In the genomic region with DNA sequence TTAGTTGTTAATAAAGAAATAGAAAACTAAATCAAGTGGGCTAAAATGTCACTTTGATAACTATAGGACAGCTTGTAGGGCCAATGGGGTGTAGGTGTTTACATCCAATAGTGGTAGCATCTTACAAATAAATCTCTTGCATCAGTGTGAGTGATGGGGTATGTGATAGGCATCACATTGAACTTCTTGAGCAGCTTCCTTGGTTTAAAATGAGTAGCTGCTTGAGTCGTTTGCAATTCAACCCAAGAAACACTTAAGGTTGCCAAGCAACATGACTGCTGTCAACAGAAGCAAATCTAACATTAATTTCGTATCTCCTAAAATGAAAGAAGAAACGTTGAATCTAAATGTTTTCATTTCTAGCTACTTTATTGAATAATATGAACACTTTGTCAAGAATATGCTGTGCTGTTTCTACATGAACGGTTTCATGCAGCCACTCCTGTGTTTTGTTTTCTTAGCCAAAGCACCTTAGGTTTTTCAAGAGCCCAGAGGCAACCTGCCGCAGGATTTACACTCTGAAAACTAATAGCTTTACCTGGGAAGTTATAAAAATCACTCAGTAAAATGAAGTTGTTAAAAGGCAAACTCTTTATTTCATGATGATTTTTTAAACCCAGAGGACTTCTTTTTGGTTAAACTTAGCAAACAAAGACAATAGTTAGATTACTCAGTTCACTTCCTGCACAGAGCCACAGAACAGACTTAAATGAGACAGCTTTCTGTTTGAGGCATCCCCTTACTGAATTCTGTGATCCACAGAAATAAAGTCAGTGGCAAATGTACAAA, we compare ENCODE assay signal across 10 cellular contexts.
DNase-seq lines count a peak whose midpoint lies in the region; ATAC-seq and TF ChIP-seq lines count a peak whose summit lies in the region.
"Had no signal": no experiment of that assay in that cellular context is flagged by ENCODE, and none has a peak within 500 bp of the region (broad histone marks: within the 10 kb centered on the region; RNA-seq: fewer than 3 reads in every experiment).

No MANE protein-coding gene starts in this region.

- no peak overlapping the region for H3K27ac ChIP-seq in GM23338 (ENCODE audit: low read depth)

- no peaks in the 10 kb centered on the region for H3K36me3 Mint-ChIP-seq in activated CD4-positive, alpha-beta T cell treated with anti-CD3 and anti-CD28 coated beads for 36 hours (ENCODE audit: low read depth)
- no peaks in the 10 kb centered on the region for H3K36me3 Mint-ChIP-seq in GM23338 (ENCODE audit: low read depth)
- no peaks in the 10 kb centered on the region for H3K36me3 Mint-ChIP-seq in stimulated activated effector memory CD8-positive, alpha-beta T cell treated with anti-CD3 and anti-CD28 coated beads, Interleukin-12 subunit alpha, Interleukin-12 subunit beta, amount 100 ng/mL, for 72 hours

- no peak overlapping the region for H2AFZ ChIP-seq in GM23338

- CTCF ChIA-PET in activated CD4-positive, alpha-beta T cell treated with anti-CD3 and anti-CD28 coated beads for 36 hours (lab: Charles Lee): no interaction called here

- H3K79me2 ChIP-seq in GM23338 (replicated peaks; ENCODE audit: insufficient read depth): no peaks in the 10 kb centered on the region

- no peaks in the 10 kb centered on the region for H3F3A ChIP-seq in GM23338 (replicated peaks; ENCODE audit: low read depth)

- no peaks in the 10 kb centered on the region for H4K20me1 ChIP-seq in GM23338 (replicated peaks; ENCODE audit: insufficient read depth)

- H3K36me3 ChIP-seq in GM23338 (ENCODE audit: insufficient read depth): no peaks in the 10 kb centered on the region

- H3K4me3 Mint-ChIP-seq in activated CD4-positive, alpha-beta T cell treated with anti-CD3 and anti-CD28 coated beads for 36 hours: no peak overlapping the region
- no peak overlapping the region for H3K4me3 Mint-ChIP-seq in GM23338
- H3K4me3 Mint-ChIP-seq in stimulated activated effector memory CD8-positive, alpha-beta T cell treated with anti-CD3 and anti-CD28 coated beads, Interleukin-12 subunit alpha, Interleukin-12 subunit beta, amount 100 ng/mL, for 72 hours: peak overlapping the region; percentile 22

- peak overlapping the region; percentile 56 for H3K27ac Mint-ChIP-seq in activated CD4-positive, alpha-beta T cell treated with anti-CD3 and anti-CD28 coated beads for 36 hours
- no peak overlapping the region for H3K27ac Mint-ChIP-seq in GM23338
- peak overlapping the region; percentile 32 for H3K27ac Mint-ChIP-seq in stimulated activated effector memory CD8-positive, alpha-beta T cell treated with anti-CD3 and anti-CD28 coated beads, Interleukin-12 subunit alpha, Interleukin-12 subunit beta, amount 100 ng/mL, for 72 hours

- no peak overlapping the region for H3K4me2 ChIP-seq in GM23338

- no peaks in the 10 kb centered on the region for H3K27me3 Mint-ChIP-seq in activated CD4-positive, alpha-beta T cell treated with anti-CD3 and anti-CD28 coated beads for 36 hours
- H3K27me3 Mint-ChIP-seq in GM23338 (ENCODE audit: insufficient read depth, low read depth, poor library complexity): peaks cover 9% of the 10 kb centered on the region

- no peak for DNase-seq in activated CD4-positive, alpha-beta T cell treated with anti-CD3 and anti-CD28 coated beads for 36 hours
- no peak for DNase-seq in activated CD4-positive, alpha-beta T cell treated with anti-CD3 and anti-CD28 coated beads for 48 hours
- peak; percentile 37 for DNase-seq in GM23338 (ENCODE audit: low spot score)
- DNase-seq in stimulated activated effector memory CD8-positive, alpha-beta T cell treated with anti-CD3 and anti-CD28 coated beads, Interleukin-12 subunit alpha, Interleukin-12 subunit beta, amount 100 ng/mL, for 72 hours (ENCODE audit: low spot score in 2 of 2): no peak
- DNase-seq in NCI-H1436 treated with DMSO at 0.1 percent for 48 hours (lab: John Stamatoyannopoulos, UW): no peak
- DNase-seq in SIG-M5 (lab: John Stamatoyannopoulos, UW): no peak
- DNase-seq: activated naive CD4-positive, alpha-beta T cell; nucleus accumbens had no signal

- H3K27me3 ChIP-seq in GM23338 (ENCODE audit: insufficient read depth): no peaks in the 10 kb centered on the region

- no peaks in the 10 kb centered on the region for H3K9me3 Mint-ChIP-seq in activated CD4-positive, alpha-beta T cell treated with anti-CD3 and anti-CD28 coated beads for 36 hours (ENCODE audit: low read depth)
- H3K9me3 Mint-ChIP-seq in GM23338: no peaks in the 10 kb centered on the region
- H3K9me3 Mint-ChIP-seq in stimulated activated effector memory CD8-positive, alpha-beta T cell treated with anti-CD3 and anti-CD28 coated beads, Interleukin-12 subunit alpha, Interleukin-12 subunit beta, amount 100 ng/mL, for 72 hours: no peaks in the 10 kb centered on the region

- intact Hi-C loops in activated CD4-positive, alpha-beta T cell treated with anti-CD3 and anti-CD28 coated beads for 36 hours (cut with DNase I, micrococcal nuclease): no loop called here

- no peaks in the 10 kb centered on the region for H3K9me2 ChIP-seq in GM23338 (ENCODE audit: insufficient read depth)

- POLR2A ChIA-PET in activated CD4-positive, alpha-beta T cell treated with anti-CD3 and anti-CD28 coated beads for 36 hours (lab: Charles Lee): no interaction called here

- H3K4me1 ChIP-seq in GM23338 (ENCODE audit: insufficient read depth): no peaks in the 10 kb centered on the region

- peak; percentile 88 for ATAC-seq in activated CD4-positive, alpha-beta T cell treated with anti-CD3 and anti-CD28 coated beads for 36 hours
- no peak; the same call in 2 of the 3 replicates for ATAC-seq in GM23338
- peak; percentile 57 for ATAC-seq in HG03571 (IDR thresholded peaks at IDR 0.05; ENCODE audit: unreplicated experiment)
- ATAC-seq in stimulated activated effector memory CD8-positive, alpha-beta T cell treated with anti-CD3 and anti-CD28 coated beads, Interleukin-12 subunit alpha, Interleukin-12 subunit beta, amount 100 ng/mL, for 72 hours: peak; percentile 90
- no peak for ATAC-seq in GM19467 (IDR thresholded peaks at IDR 0.05; ENCODE audit: unreplicated experiment)

- H3K4me3 ChIP-seq in GM23338: no peak overlapping the region

- peaks cover 14% of the 10 kb centered on the region for H3K4me1 Mint-ChIP-seq in activated CD4-positive, alpha-beta T cell treated with anti-CD3 and anti-CD28 coated beads for 36 hours
- peaks cover 14% of the 10 kb centered on the region for H3K4me1 Mint-ChIP-seq in GM23338
- H3K4me1 Mint-ChIP-seq in stimulated activated effector memory CD8-positive, alpha-beta T cell treated with anti-CD3 and anti-CD28 coated beads, Interleukin-12 subunit alpha, Interleukin-12 subunit beta, amount 100 ng/mL, for 72 hours: peaks cover 14% of the 10 kb centered on the region

- no peak for TF ChIP-seq CTCF in GM23338 (conservative IDR thresholded peaks at IDR 0.05; ENCODE audit: low read depth in 2 of 2)

TF ChIP-seq in GM23338, 12 proteins besides CTCF, POLR2A, EP300 and RAD21:
- TF ChIP-seq NANOG (IDR thresholded peaks at IDR 0.05; ENCODE audit: borderline replicate concordance) (no peak), EZH2phosphoT487 (IDR thresholded peaks at IDR 0.05; ENCODE audit: unreplicated experiment) (no peak)
- TF ChIP-seq, protein P1, sequence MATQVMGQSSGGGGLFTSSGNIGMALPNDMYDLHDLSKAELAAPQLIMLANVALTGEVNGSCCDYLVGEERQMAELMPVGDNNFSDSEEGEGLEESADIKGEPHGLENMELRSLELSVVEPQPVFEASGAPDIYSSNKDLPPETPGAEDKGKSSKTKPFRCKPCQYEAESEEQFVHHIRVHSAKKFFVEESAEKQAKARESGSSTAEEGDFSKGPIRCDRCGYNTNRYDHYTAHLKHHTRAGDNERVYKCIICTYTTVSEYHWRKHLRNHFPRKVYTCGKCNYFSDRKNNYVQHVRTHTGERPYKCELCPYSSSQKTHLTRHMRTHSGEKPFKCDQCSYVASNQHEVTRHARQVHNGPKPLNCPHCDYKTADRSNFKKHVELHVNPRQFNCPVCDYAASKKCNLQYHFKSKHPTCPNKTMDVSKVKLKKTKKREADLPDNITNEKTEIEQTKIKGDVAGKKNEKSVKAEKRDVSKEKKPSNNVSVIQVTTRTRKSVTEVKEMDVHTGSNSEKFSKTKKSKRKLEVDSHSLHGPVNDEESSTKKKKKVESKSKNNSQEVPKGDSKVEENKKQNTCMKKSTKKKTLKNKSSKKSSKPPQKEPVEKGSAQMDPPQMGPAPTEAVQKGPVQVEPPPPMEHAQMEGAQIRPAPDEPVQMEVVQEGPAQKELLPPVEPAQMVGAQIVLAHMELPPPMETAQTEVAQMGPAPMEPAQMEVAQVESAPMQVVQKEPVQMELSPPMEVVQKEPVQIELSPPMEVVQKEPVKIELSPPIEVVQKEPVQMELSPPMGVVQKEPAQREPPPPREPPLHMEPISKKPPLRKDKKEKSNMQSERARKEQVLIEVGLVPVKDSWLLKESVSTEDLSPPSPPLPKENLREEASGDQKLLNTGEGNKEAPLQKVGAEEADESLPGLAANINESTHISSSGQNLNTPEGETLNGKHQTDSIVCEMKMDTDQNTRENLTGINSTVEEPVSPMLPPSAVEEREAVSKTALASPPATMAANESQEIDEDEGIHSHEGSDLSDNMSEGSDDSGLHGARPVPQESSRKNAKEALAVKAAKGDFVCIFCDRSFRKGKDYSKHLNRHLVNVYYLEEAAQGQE (IDR thresholded peaks at IDR 0.05; ENCODE audit: unreplicated experiment): no peak
TF ChIP-seq in GM23338: peak in this region for 0.

Comparison
In these comparisons a context has a peak if more than half of its experiments do, and no peak if none do; other contexts are left out.
1. ATAC-seq: peak in activated CD4-positive, alpha-beta T cell treated with anti-CD3 and anti-CD28 coated beads for 36 hours (single experiment), HG03571 (single experiment) and stimulated activated effector memory CD8-positive, alpha-beta T cell treated with anti-CD3 and anti-CD28 coated beads, Interleukin-12 subunit alpha, Interleukin-12 subunit beta, amount 100 ng/mL, for 72 hours (single experiment); none in GM23338 (single experiment) and GM19467 (single experiment).